Comparison of ENCODE assay signal across 8 cellular contexts in genomic region chr15:63093486-63094205, GRCh38. TPM values are rescaled to one million over a fixed set of nuclear protein-coding genes. Genes with fewer than 3 reads are reported as not detected.
DNase-seq lines count a peak whose midpoint lies in the region; ATAC-seq and TF ChIP-seq lines count a peak whose summit lies in the region.

No MANE protein-coding gene starts in this region.

- H3K27ac ChIP-seq in esophagus muscularis mucosa (replicated peaks in 1 of 4), result peak overlapping the region; percentile 64 to 76 (median 67)

- peak overlapping the region in 2 of 10 donors; percentile 1 for H3K27ac Mint-ChIP-seq in naive thymus-derived CD8-positive, alpha-beta T cell

- H3K4me3 ChIP-seq in esophagus muscularis mucosa, result no peak overlapping the region

- H3K27me3 Mint-ChIP-seq in naive thymus-derived CD8-positive, alpha-beta T cell, result peaks cover 0 to 1% (median 0%) of the 10 kb centered on the region in 5 donors

- TF ChIP-seq CTCF in esophagus muscularis mucosa (IDR thresholded peaks at IDR 0.05), result peak; percentile 90 to 93 (median 91)

- H3K27me3 ChIP-seq in esophagus muscularis mucosa, result no peaks in the 10 kb centered on the region

- 22% methylated on average over 6 of the region's 6 CpGs for WGBS in esophagus muscularis mucosa

- intact Hi-C loops in esophagus muscularis mucosa (cut with DNase I), result loop anchor here (1.0 to 5.0 kb wide), 3 partner anchors 46 to 311 kb away; no protein-coding TSS in a partner anchor

- no peaks in the 10 kb centered on the region for H3K36me3 Mint-ChIP-seq in naive thymus-derived CD8-positive, alpha-beta T cell

- no peak overlapping the region for H3K4me3 Mint-ChIP-seq in naive thymus-derived CD8-positive, alpha-beta T cell

- H3K9me3 ChIP-seq in esophagus muscularis mucosa, result no peaks in the 10 kb centered on the region

- POLR2A ChIA-PET in naive thymus-derived CD8-positive, alpha-beta T cell (lab: Charles Lee), result interaction anchor here (2.3 kb wide), 1 partner anchor 46 kb away, joined by 10 read pairs; no protein-coding TSS in a partner anchor

- H3K36me3 ChIP-seq in esophagus muscularis mucosa, result no peaks in the 10 kb centered on the region

- H3K9me3 Mint-ChIP-seq in naive thymus-derived CD8-positive, alpha-beta T cell, result no peaks in the 10 kb centered on the region

- DNase-seq in EH (ENCODE audit: low read depth) (peak; percentile 78), HuH-7.5 (ENCODE audit: low spot score) (peak; percentile 75), OCI-M2 (lab: John Stamatoyannopoulos, UW; ENCODE audit: unreplicated experiment) (peak; percentile 11), activated T-cell treated with anti-CD3 and anti-CD28 coated beads for 1 hour (ENCODE audit: low read depth) (peak; percentile 62), esophagus muscularis mucosa (ENCODE audit: extremely low spot score) (peak; percentile 95)
- DNase-seq in naive thymus-derived CD8-positive, alpha-beta T cell, result peak; percentile 42 to 84 (median 58)
- peak; percentile 11 to 69 (median 50) for DNase-seq in stimulated activated naive CD4-positive, alpha-beta T cell (lab: John Stamatoyannopoulos, UW)

- H3K4me1 ChIP-seq in esophagus muscularis mucosa, result peaks cover 21 to 36% (median 34%) of the 10 kb centered on the region in 4 donors

- no peak for TF ChIP-seq POLR2A in esophagus muscularis mucosa (IDR thresholded peaks at IDR 0.05; ENCODE audit: low read depth)

- no peak for TF ChIP-seq EP300 in esophagus muscularis mucosa (IDR thresholded peaks at IDR 0.05)

- H3K4me1 Mint-ChIP-seq in naive thymus-derived CD8-positive, alpha-beta T cell, result peaks cover 0 to 6% (median 2%) of the 10 kb centered on the region in 4 donors

- peak; percentile 87 to 100 for ATAC-seq in naive thymus-derived CD8-positive, alpha-beta T cell
- no peak for ATAC-seq in GM18520 (IDR thresholded peaks at IDR 0.05; ENCODE audit: unreplicated experiment)

RNA-seq across cellular contexts. Expression of gene LACTB, which starts 28.0 kb away (rescaled TPM):
- total RNA-seq in esophagus muscularis mucosa, result 10 to 100 TPM; 15.4 to 22.8 (median 18.7) TPM
- 10 to 100 TPM; 11.9 to 13.4 TPM for total RNA-seq in naive thymus-derived CD8-positive, alpha-beta T cell
- polyA plus RNA-seq in naive thymus-derived CD8-positive, alpha-beta T cell, result 10 to 100 TPM in 1 of 3 donors, 1 to 10 TPM in 2; 7.6 to 10.3 (median 9.3) TPM

RNA-seq across cellular contexts. Expression of gene TPM1, which starts 51.1 kb away (rescaled TPM):
- total RNA-seq in esophagus muscularis mucosa, result 1,000 to 10,000 TPM; 5,599 to 7,718 (median 6,496) TPM
- total RNA-seq in naive thymus-derived CD8-positive, alpha-beta T cell, result 10 to 100 TPM; 20.6 to 21.2 TPM
- 1 to 10 TPM; 5.1 to 6.0 (median 5.4) TPM for polyA plus RNA-seq in naive thymus-derived CD8-positive, alpha-beta T cell

Comparison
In these comparisons a context has a peak if more than half of its experiments do, and no peak if none do; other contexts are left out.
1. DNase-seq: peak in every context shown above with its lines; median percentile 95 in esophagus muscularis mucosa; 78 in EH; 75 in HuH-7.5; 62 in activated T-cell treated with anti-CD3 and anti-CD28 coated beads for 1 hour; 58 in naive thymus-derived CD8-positive, alpha-beta T cell; 50 in stimulated activated naive CD4-positive, alpha-beta T cell; 11 in OCI-M2.
2. RNA of gene TPM1, which starts 51.1 kb away (total RNA-seq): 5,599 to 7,718 TPM in esophagus muscularis mucosa; 20.6 to 21.2 TPM in naive thymus-derived CD8-positive, alpha-beta T cell; every median in the first group is over 100 times any median in the second.